Comparison of ENCODE assay signal across 9 cellular contexts in the genomic region with DNA sequence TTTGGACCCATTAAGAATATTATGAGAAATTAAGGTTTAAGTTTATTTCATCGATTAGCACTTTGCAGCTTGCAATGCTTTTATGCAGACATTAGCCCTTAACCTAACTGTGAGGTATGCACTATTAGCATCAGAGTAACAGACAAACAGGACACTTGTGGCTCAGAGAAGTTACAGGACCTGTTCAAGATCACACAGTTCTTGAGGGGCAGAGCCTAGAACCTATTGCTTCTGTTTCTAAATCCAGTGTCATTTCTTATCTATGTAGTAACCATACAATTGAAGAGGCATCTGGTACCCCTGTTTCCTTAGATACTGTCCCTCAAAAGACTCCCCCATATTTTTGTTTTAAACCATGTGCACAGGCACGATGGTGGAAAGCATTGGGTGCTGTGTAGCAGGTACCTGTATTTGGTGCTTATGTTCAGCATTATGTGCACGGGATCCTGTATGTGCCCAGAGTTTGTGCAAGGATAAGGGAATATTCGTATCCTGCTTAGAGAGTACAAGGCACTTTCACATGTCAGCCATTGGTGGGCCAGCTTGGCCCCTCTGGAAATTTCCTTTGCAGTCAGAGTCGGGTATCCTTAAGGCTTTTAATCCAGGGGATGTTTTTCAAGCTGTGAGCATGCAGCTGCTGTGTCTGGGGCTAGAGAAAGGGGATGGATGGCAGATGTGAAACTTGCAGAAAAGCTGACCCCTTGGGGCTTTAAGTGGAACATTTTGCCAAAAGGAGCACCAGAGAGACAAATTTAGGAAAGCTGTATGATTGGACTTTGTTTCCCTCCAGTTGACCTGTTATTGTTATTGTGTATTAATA. TPM values are rescaled to one million over a fixed set of nuclear protein-coding genes. Genes with fewer than 3 reads are reported as not detected.
DNase-seq lines count a peak whose midpoint lies in the region; ATAC-seq and TF ChIP-seq lines count a peak whose summit lies in the region.
"Had no signal": no experiment of that assay in that cellular context is flagged by ENCODE, and none has a peak within 500 bp of the region (broad histone marks: within the 10 kb centered on the region; RNA-seq: fewer than 3 reads in every experiment).

No MANE protein-coding gene starts in this region.

- peaks cover 0 to 10% (median 7%) of the 10 kb centered on the region in 5 donors for H3K27me3 ChIP-seq in subcutaneous abdominal adipose tissue (ENCODE audit: control insufficient read depth in 5 of 5, insufficient read depth in 4 of 5, low read length in 5 of 5)

- ATAC-seq in activated T-helper 17 cell treated with anti-CD3 and anti-CD28 coated beads, Interleukin-2, amount 50 U/mL, for 72 hours (replicated peaks) = no peak

- peaks cover 0 to 41% (median 37%) of the 10 kb centered on the region in 5 donors for H3K4me1 ChIP-seq in subcutaneous abdominal adipose tissue (ENCODE audit: control insufficient read depth in 5 of 5, insufficient read depth in 5 of 5, low read length in 5 of 5)

- peak overlapping the region in 4 of 5 donors; percentile 65 to 79 (median 70) for H3K4me3 ChIP-seq in subcutaneous abdominal adipose tissue (ENCODE audit: low read depth in 1 of 5, low read length in 5 of 5)

- H3K4me3 Mint-ChIP-seq in T-helper 2 cell treated with Interferon-gamma antibody and Interleukin-4, amounts not matched to agents 5 μg/mL and 100 μg/mL, for 36 hours = peak overlapping the region; percentile 82
- H3K4me3 Mint-ChIP-seq in activated T-helper 17 cell treated with anti-CD3 and anti-CD28 coated beads, Interleukin-2, amount 50 U/mL, for 72 hours = peak overlapping the region; percentile 81

- no peak for TF ChIP-seq CTCF in GM13977 (IDR thresholded peaks at IDR 0.05; ENCODE audit: extremely low read depth, insufficient read depth, missing control alignments)

- peaks cover 39% of the 10 kb centered on the region for H3K36me3 Mint-ChIP-seq in T-helper 2 cell treated with Interferon-gamma antibody and Interleukin-4, amounts not matched to agents 5 μg/mL and 100 μg/mL, for 36 hours (ENCODE audit: low read depth)
- H3K36me3 Mint-ChIP-seq in activated T-helper 17 cell treated with anti-CD3 and anti-CD28 coated beads, Interleukin-2, amount 50 U/mL, for 72 hours (ENCODE audit: low read depth) = peaks cover 77% of the 10 kb centered on the region

- peak overlapping the region in 1 of 5 donors; percentile 56 for H3K9ac ChIP-seq in subcutaneous abdominal adipose tissue (ENCODE audit: low read length in 5 of 5)

- H3K27me3 Mint-ChIP-seq in T-helper 2 cell treated with Interferon-gamma antibody and Interleukin-4, amounts not matched to agents 5 μg/mL and 100 μg/mL, for 36 hours (ENCODE audit: low read depth) = peaks cover 9% of the 10 kb centered on the region
- H3K27me3 Mint-ChIP-seq in activated T-helper 17 cell treated with anti-CD3 and anti-CD28 coated beads, Interleukin-2, amount 50 U/mL, for 72 hours = no peaks in the 10 kb centered on the region

- no peak for DNase-seq in T-helper 2 cell treated with Interferon-gamma antibody and Interleukin-4, amounts not matched to agents 5 μg/mL and 100 μg/mL, for 36 hours (ENCODE audit: low spot score)
- DNase-seq in T-helper 2 cell (no peak), kidney tubule cell (ENCODE audit: low spot score) (peak; percentile 15), GM13977 (ENCODE audit: low spot score) (no peak), NCI-H1930 (lab: John Stamatoyannopoulos, UW) (no peak), NCI-H345 treated with DMSO at 0.1 percent for 48 hours (lab: John Stamatoyannopoulos, UW; ENCODE audit: unreplicated experiment) (no peak)

- no peak overlapping the region for H3K27ac ChIP-seq in subcutaneous abdominal adipose tissue (ENCODE audit: low read depth, low read length)
- H3K27ac ChIP-seq: C4-2B had no signal

- no peaks in the 10 kb centered on the region for H3K9me3 Mint-ChIP-seq in T-helper 2 cell treated with Interferon-gamma antibody and Interleukin-4, amounts not matched to agents 5 μg/mL and 100 μg/mL, for 36 hours
- H3K9me3 Mint-ChIP-seq in activated T-helper 17 cell treated with anti-CD3 and anti-CD28 coated beads, Interleukin-2, amount 50 U/mL, for 72 hours = no peaks in the 10 kb centered on the region

- in situ Hi-C loops in GM13977 (cut with MboI; ENCODE audit: low pct_unique_long_range_greater_than_20kb, low sequenced_read_pairs, unreplicated experiment) = no loop called here

- peak overlapping the region; percentile 85 for H3K27ac Mint-ChIP-seq in T-helper 2 cell treated with Interferon-gamma antibody and Interleukin-4, amounts not matched to agents 5 μg/mL and 100 μg/mL, for 36 hours
- peak overlapping the region; percentile 85 for H3K27ac Mint-ChIP-seq in activated T-helper 17 cell treated with anti-CD3 and anti-CD28 coated beads, Interleukin-2, amount 50 U/mL, for 72 hours

- H3K9me3 ChIP-seq in subcutaneous abdominal adipose tissue (ENCODE audit: control insufficient read depth in 5 of 5, low read length in 5 of 5) = peaks cover 0 to 3% (median 0%) of the 10 kb centered on the region in 5 donors

- H3K4me1 Mint-ChIP-seq in T-helper 2 cell treated with Interferon-gamma antibody and Interleukin-4, amounts not matched to agents 5 μg/mL and 100 μg/mL, for 36 hours (ENCODE audit: low read depth) = peaks cover 57% of the 10 kb centered on the region
- H3K4me1 Mint-ChIP-seq in activated T-helper 17 cell treated with anti-CD3 and anti-CD28 coated beads, Interleukin-2, amount 50 U/mL, for 72 hours = peaks cover 42% of the 10 kb centered on the region

- peaks cover 0 to 8% (median 0%) of the 10 kb centered on the region in 5 donors for H3K36me3 ChIP-seq in subcutaneous abdominal adipose tissue (ENCODE audit: control insufficient read depth in 5 of 5, insufficient read depth in 5 of 5, low read length in 5 of 5)

RNA-seq across cellular contexts. Expression of gene LBH, which starts 2.0 kb away (rescaled TPM):
- 100 to 1,000 TPM in 1 of 2 donors, 10 to 100 TPM in 1; 38.9 to 154 TPM for total RNA-seq in activated T-helper 17 cell treated with anti-CD3 and anti-CD28 coated beads, Interleukin-2, amount 50 U/mL, for 72 hours
